In genomic region chr15:68310811-68311463, GRCh38 we compare ENCODE assay signal across 1 cellular context.
TF ChIP-seq lines count a peak whose summit lies in the region.

No MANE protein-coding gene starts in this region.

TF ChIP-seq in H1, 55 proteins besides CTCF, POLR2A, EP300 and RAD21 (continued from another document):
- TF ChIP-seq SIN3A (conservative IDR thresholded peaks at IDR 0.05 in 1 of 2, IDR thresholded peaks at IDR 0.05 in 1 of 2; ENCODE audit: low read depth in 1 of 2, low read length in 2 of 2), result no peak
